In genomic region chr16:67393111-67393789, GRCh38 we compare ENCODE assay signal across 8 cellular contexts. TPM values are rescaled to one million over a fixed set of nuclear protein-coding genes. Genes with fewer than 3 reads are reported as not detected.
A peak's percentile ranks its signal among the peaks of the same experiment; 100 is the strongest.
DNase-seq lines count a peak whose midpoint lies in the region; ATAC-seq, FAIRE-seq and TF ChIP-seq lines count a peak whose summit lies in the region.

Gene TPPP3 (minus strand): TSS chr16:67393498. CDS start chr16:67391111, 2,387 bp downstream.

- no peaks in the 10 kb centered on the region for H3K36me3 ChIP-seq in GM12878 (ENCODE audit: control insufficient read depth in 2 of 2, insufficient read depth in 2 of 2, low read length in 1 of 2)
- H3K36me3 ChIP-seq in parathyroid adenoma (ENCODE audit: control insufficient read depth, insufficient read depth, low read length), result no peaks in the 10 kb centered on the region

- DNase-seq in SHP77 (lab: John Stamatoyannopoulos, UW) (peak; percentile 34 to 45), SHP77 treated with DMSO at 0.1 percent for 48 hours (lab: John Stamatoyannopoulos, UW) (no peak), NOMO-1 treated with dmso at 0.1 percent for 144 hours (lab: John Stamatoyannopoulos, UW; ENCODE audit: unreplicated experiment) (peak; percentile 1), GM12878 (ENCODE audit: low read depth, low spot score) (no peak), hepatic stellate cell (ENCODE audit: low spot score) (peak; percentile 96), SIG-M5 treated with dmso at 0.1 percent for 504 hours (lab: John Stamatoyannopoulos, UW; ENCODE audit: unreplicated experiment) (no peak)

- no peak for TF ChIP-seq POLR2A in GM12878 (IDR thresholded peaks at IDR 0.05; ENCODE audit: low read depth, low read length)

- H3K9ac ChIP-seq in GM12878 (ENCODE audit: control insufficient read depth, insufficient read depth, low read length) (no peak within 1 kb of the TSS), parathyroid adenoma (no peak within 1 kb of the TSS)

- WGBS in GM12878 (ENCODE audit: insufficient coverage, insufficient replicate concordance, low lambda C conversion rate, missing lambda C conversion rate), result 17% methylated on average over 53 of the region's 56 CpGs

- TF ChIP-seq RAD21 in GM12878 (IDR thresholded peaks at IDR 0.05; ENCODE audit: insufficient read depth, low read depth, low read length), result no peak

- FAIRE-seq in GM12878 (lab: Jason Lieb, UNC), result no peak

- CTCF ChIA-PET in GM12878 (lab: Yijun Ruan, JAX), result interaction anchor here (1.3 kb wide), 1 partner anchor 112 kb away, joined by 3 read pairs; no protein-coding TSS in a partner anchor

- peak; percentile 71 for ATAC-seq in GM12878
- ATAC-seq in HG03457 (IDR thresholded peaks at IDR 0.05; ENCODE audit: unreplicated experiment), result no peak

- no peak for TF ChIP-seq EP300 in GM12878 (IDR thresholded peaks at IDR 0.05; ENCODE audit: borderline replicate concordance in 1 of 2, control insufficient read depth in 1 of 2, low read depth in 2 of 2, low read length in 2 of 2)

- SMC1A ChIA-PET in GM12878 (lab: Charles Lee; ENCODE audit: uncharacterized antibody, unreplicated experiment), result interaction anchor here (0.9 kb wide), 1 partner anchor 133 kb away, joined by 3 read pairs; no protein-coding TSS in a partner anchor

- H2AFZ ChIP-seq in GM12878 (ENCODE audit: control insufficient read depth, low read depth, low read length), result no peak within 1 kb of the TSS
- peak within 1 kb of the TSS; percentile 69 for H2AFZ ChIP-seq in parathyroid adenoma

- RAD21 ChIA-PET in GM12878 (lab: Charles Lee; ENCODE audit: unreplicated experiment), result no interaction called here

- H3K79me2 ChIP-seq in GM12878 (ENCODE audit: control insufficient read depth, insufficient read depth, low read length) (no peaks in the 10 kb centered on the region), parathyroid adenoma (no peaks in the 10 kb centered on the region)

- in situ Hi-C loops in GM12878 (cut with MboI), result no loop called here

- peak; percentile 15 to 37 (median 19); a peak in 2 of 6 replicates for TF ChIP-seq CTCF in GM12878 (IDR thresholded peaks at IDR 0.05 in 2 of 3, conservative IDR thresholded peaks at IDR 0.05 in 1 of 3; ENCODE audit: control insufficient read depth in 2 of 3, extremely low read depth in 1 of 3, insufficient read depth in 1 of 3, low read depth in 3 of 3, low read length in 3 of 3)
- TF ChIP-seq CTCF in parathyroid adenoma (IDR thresholded peaks at IDR 0.05), result peak; percentile 72

- H3K4me1 ChIP-seq in GM12878 (ENCODE audit: control insufficient read depth, insufficient read depth, low read length) (no peaks in the 10 kb centered on the region), parathyroid adenoma (peaks cover 17% of the 10 kb centered on the region)

- POLR2A ChIA-PET in GM12878 (lab: Charles Lee), result interaction anchor here (0.6 kb wide), 1 partner anchor 510 kb away, joined by 3 read pairs; no protein-coding TSS in a partner anchor

- H4K20me1 ChIP-seq in GM12878 (ENCODE audit: control insufficient read depth, insufficient read depth), result no peaks in the 10 kb centered on the region

- H3K4me2 ChIP-seq in GM12878 (ENCODE audit: control insufficient read depth, insufficient read depth) (peak within 1 kb of the TSS; percentile 9; the same call in 1 of the 2 replicates), parathyroid adenoma (ENCODE audit: low read length) (peak within 1 kb of the TSS; percentile 76)

- intact Hi-C loops in GM12878 (cut with micrococcal nuclease; ENCODE audit: unreplicated experiment), result no loop called here

- H3K9me3 ChIP-seq in GM12878 (replicated peaks; ENCODE audit: control insufficient read depth, insufficient read depth, low read length) (no peaks in the 10 kb centered on the region), parathyroid adenoma (ENCODE audit: control insufficient read depth, low read length) (no peaks in the 10 kb centered on the region)

- no peak within 1 kb of the TSS for H3K27ac ChIP-seq in GM12878 (ENCODE audit: control insufficient read depth, insufficient read depth)
- H3K27ac ChIP-seq in parathyroid adenoma, result peak within 1 kb of the TSS; percentile 36

- peaks cover 6 to 17% of the 10 kb centered on the region in 2 experiments for H3K27me3 ChIP-seq in GM12878 (replicated peaks in 1 of 2; ENCODE audit: control insufficient read depth in 2 of 2, insufficient read depth in 2 of 2, low read length in 1 of 2)
- H3K27me3 ChIP-seq in parathyroid adenoma (ENCODE audit: control insufficient read depth, insufficient read depth, low read length), result no peaks in the 10 kb centered on the region

- BruUV-seq in GM12878 (replicated peaks; lab: Mats Ljungman, UMichigan), result no TSS peak

- H3K4me3 ChIP-seq in GM12878 (no peak within 1 kb of the TSS), parathyroid adenoma (ENCODE audit: low read depth, low read length) (peak within 1 kb of the TSS; percentile 64)

TF ChIP-seq in GM12878, 131 proteins besides CTCF, POLR2A, EP300 and RAD21:
- TF ChIP-seq RB1 (IDR thresholded peaks at IDR 0.05; ENCODE audit: borderline replicate concordance), result no peak
- no peak for TF ChIP-seq KLF5 (IDR thresholded peaks at IDR 0.05; ENCODE audit: partially characterized antibody)
- no peak for TF ChIP-seq KAT2A (conservative IDR thresholded peaks at IDR 0.05; ENCODE audit: control insufficient read depth, low read depth, low read length)
- no peak for TF ChIP-seq YY1 (IDR thresholded peaks at IDR 0.05; ENCODE audit: low read depth, low read length)
- no peak for TF ChIP-seq PRDM15 (CRISPR knock-in tag; IDR thresholded peaks at IDR 0.05)
TF ChIP-seq in GM12878: peak in this region for 0.

RNA-seq across cellular contexts. Expression of gene TPPP3, which starts in this region (rescaled TPM):
- total RNA-seq in GM12878 (2013; cell fraction: nucleolus; rRNA removed), result not detected in 2 replicates
- total RNA-seq in GM12878 (2014; rRNA removed), result not detected in 2 replicates
- total RNA-seq in GM12878 (2014; rRNA removed; fragmentation: Illumina TruSeq; extraction: Trizol), result not detected in 2 replicates
- total RNA-seq in GM12878 (2021), result not detected in 2 replicates
- polyA plus RNA-seq in GM12878 (2011; ENCODE audit: low read depth), result not detected
- not detected in 2 replicates for polyA plus RNA-seq in GM12878 (2011; rRNA removed)
- 0.07 TPM in 1 of 2 replicates, not detected in the other for polyA plus RNA-seq in GM12878 (2011; cell fraction: cytosol; rRNA removed)
- polyA plus RNA-seq in GM12878 (2011; cell fraction: nucleus; rRNA removed), result 0.07 TPM in 1 of 2 replicates, not detected in the other
- polyA plus RNA-seq in GM12878 (2012), result not detected in 2 replicates
- not detected in 2 replicates for polyA plus RNA-seq in GM12878 (2014; fragmentation: Illumina TruSeq; extraction: Trizol)
- not detected for polyA plus RNA-seq in GM12878 (2014; fragmentation: Nextera tagmentation; extraction: Ambion mirVana)
- not detected in 2 replicates for polyA plus RNA-seq in GM12878 (2014; rRNA removed)
- polyA plus RNA-seq in GM12878 (2016; fragmentation: Nextera tagmentation; extraction: Ambion mirVana), result under 1 TPM in 1 of 2 experiments, not detected in 1; 0.14 TPM
- polyA minus RNA-seq in GM12878 (2011; rRNA and poly(A)+ RNA removed), result not detected in 2 replicates
- polyA minus RNA-seq in GM12878 (2011; cell fraction: cytosol; rRNA and poly(A)+ RNA removed), result not detected in 2 replicates
- not detected in 2 replicates for polyA minus RNA-seq in GM12878 (2011; cell fraction: nucleus; rRNA and poly(A)+ RNA removed)

Comparison
In these comparisons a context has a peak if more than half of its experiments do, and no peak if none do; other contexts are left out.
1. DNase-seq: peak in SHP77 (2 of 2), NOMO-1 treated with dmso at 0.1 percent for 144 hours (single experiment) and hepatic stellate cell (single experiment); none in SHP77 treated with DMSO at 0.1 percent for 48 hours (single experiment), GM12878 (single experiment) and SIG-M5 treated with dmso at 0.1 percent for 504 hours (single experiment).
2. Peak in ATAC-seq and H3K4me2 ChIP-seq in GM12878; RNA of the gene not detected or under 1 TPM.